Comparison of ENCODE assay signal across 20 cellular contexts in the genomic region with DNA sequence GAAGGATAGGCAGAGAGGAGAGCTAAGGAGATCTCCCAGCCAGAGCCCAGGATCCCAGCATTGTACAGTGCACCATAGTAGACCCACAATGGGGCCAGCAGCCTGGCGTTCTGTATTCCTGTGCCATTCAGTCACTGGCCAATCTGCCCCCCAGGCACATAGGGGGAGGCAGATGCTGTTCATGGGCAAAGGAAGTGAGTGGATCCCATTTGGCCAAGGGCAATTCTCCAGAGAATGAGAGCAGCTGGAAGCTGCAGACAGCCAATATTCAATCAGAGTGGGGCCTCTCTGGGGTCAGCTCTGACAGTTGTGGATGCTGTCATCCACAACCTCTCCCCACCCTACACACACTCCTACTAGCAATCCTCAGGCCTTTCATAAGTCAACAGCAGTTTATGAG.
"Had no signal": no experiment of that assay in that cellular context is flagged by ENCODE, and none has a peak within 500 bp of the region (broad histone marks: within the 10 kb centered on the region; RNA-seq: fewer than 3 reads in every experiment).

No MANE protein-coding gene starts in this region.

- H3K27me3 ChIP-seq: adrenal gland, colonic mucosa, right lobe of liver had no signal

- H3K4me3 Mint-ChIP-seq: immature natural killer cell; nephron; stimulated activated memory B cell treated with anti-CD40 and anti-IgM and Interleukin-4, amounts not matched to agents 10 μg/mL and 1 μg/mL and 100 μg/mL, for 72 hours; type B pancreatic cell had no signal

- DNase-seq: activated CD4-positive, alpha-beta T cell treated with anti-CD3 and anti-CD28 coated beads, Interleukin-2, amount 50 U/mL, for 1 hour; activated CD4-positive, CD25-positive, alpha-beta regulatory T cell; activated naive CD4-positive, alpha-beta T cell treated with anti-CD3 and anti-CD28 coated beads, Interleukin-2, amount 50 U/mL, for 16 hours; caudate nucleus; colonic mucosa; effector CD8-positive, alpha-beta T cell; immature natural killer cell; left cardiac atrium; mammary epithelial cell; mucosa of descending colon; occipital lobe; right lobe of liver; stimulated activated CD4-positive, alpha-beta T cell treated with anti-CD3 and anti-CD28 coated beads, Interleukin-1b, Interleukin-23, amount 100 ng/mL, for 48 hours; substantia nigra had no signal

- H3K4me1 ChIP-seq: adrenal gland, colonic mucosa, prostate gland, right lobe of liver had no signal

- H3K27ac ChIP-seq: adrenal gland, colonic mucosa, prostate gland, right lobe of liver had no signal

- H3K4me1 Mint-ChIP-seq: immature natural killer cell, nephron had no signal

- H3K27ac Mint-ChIP-seq: activated T-helper 2 cell treated with anti-CD3 and anti-CD28 coated beads, Interferon-gamma antibody, Interleukin-2, Interleukin-4, amounts not matched to agents 10 μg/mL and 5 μg/mL and 100 μg/mL, durations not matched to agents 14 hours and 24 hours and 36 hours; immature natural killer cell; nephron; stimulated activated memory B cell treated with anti-CD40 and anti-IgM and Interleukin-4, amounts not matched to agents 10 μg/mL and 1 μg/mL and 100 μg/mL, for 72 hours; type B pancreatic cell had no signal

- H3K36me3 ChIP-seq: adrenal gland, colonic mucosa, prostate gland, right lobe of liver had no signal

- H3K9me3 ChIP-seq: adrenal gland, colonic mucosa, mucosa of descending colon, prostate gland, right lobe of liver had no signal

- H3K9me3 Mint-ChIP-seq: activated T-helper 2 cell treated with anti-CD3 and anti-CD28 coated beads, Interferon-gamma antibody, Interleukin-2, Interleukin-4, amounts not matched to agents 10 μg/mL and 5 μg/mL and 100 μg/mL, durations not matched to agents 14 hours and 24 hours and 36 hours; immature natural killer cell; stimulated activated memory B cell treated with anti-CD40 and anti-IgM and Interleukin-4, amounts not matched to agents 10 μg/mL and 1 μg/mL and 100 μg/mL, for 72 hours; type B pancreatic cell had no signal

- H3K36me3 Mint-ChIP-seq: immature natural killer cell; stimulated activated memory B cell treated with anti-CD40 and anti-IgM and Interleukin-4, amounts not matched to agents 10 μg/mL and 1 μg/mL and 100 μg/mL, for 72 hours; type B pancreatic cell had no signal

- H3K4me3 ChIP-seq: adrenal gland, colonic mucosa, mucosa of descending colon, prostate gland, right lobe of liver had no signal

- H3K27me3 Mint-ChIP-seq: stimulated activated memory B cell treated with anti-CD40 and anti-IgM and Interleukin-4, amounts not matched to agents 10 μg/mL and 1 μg/mL and 100 μg/mL, for 72 hours; type B pancreatic cell had no signal
